Comparison of ENCODE assay signal across 2 cellular contexts in genomic region chr3:122978569-122978968, GRCh38.
TF ChIP-seq lines count a peak whose summit lies in the region.

No MANE protein-coding gene starts in this region.

TF ChIP-seq in SK-N-SH, 30 proteins besides CTCF, POLR2A, EP300 and RAD21 (continued from another document):
- no peak for TF ChIP-seq USF1 (IDR thresholded peaks at IDR 0.05; ENCODE audit: borderline replicate concordance, low read depth)
- no peak for TF ChIP-seq TCF12 (IDR thresholded peaks at IDR 0.05)

TF ChIP-seq in SK-N-SH treated with all-trans-retinoic acid at 6 μM for 48 hours, 23 proteins besides CTCF, POLR2A, EP300 and RAD21 (continued from another document):
- TF ChIP-seq CSRNP3 (CRISPR knock-in tag; IDR thresholded peaks at IDR 0.05) = no peak
- TF ChIP-seq ZNF565 (CRISPR knock-in tag; conservative IDR thresholded peaks at IDR 0.05; ENCODE audit: low read depth) = no peak
- no peak for TF ChIP-seq ZC3H10 (CRISPR knock-in tag; IDR thresholded peaks at IDR 0.05)
- TF ChIP-seq ISL1 (CRISPR knock-in tag; IDR thresholded peaks at IDR 0.05) = no peak
- TF ChIP-seq, protein P1, sequence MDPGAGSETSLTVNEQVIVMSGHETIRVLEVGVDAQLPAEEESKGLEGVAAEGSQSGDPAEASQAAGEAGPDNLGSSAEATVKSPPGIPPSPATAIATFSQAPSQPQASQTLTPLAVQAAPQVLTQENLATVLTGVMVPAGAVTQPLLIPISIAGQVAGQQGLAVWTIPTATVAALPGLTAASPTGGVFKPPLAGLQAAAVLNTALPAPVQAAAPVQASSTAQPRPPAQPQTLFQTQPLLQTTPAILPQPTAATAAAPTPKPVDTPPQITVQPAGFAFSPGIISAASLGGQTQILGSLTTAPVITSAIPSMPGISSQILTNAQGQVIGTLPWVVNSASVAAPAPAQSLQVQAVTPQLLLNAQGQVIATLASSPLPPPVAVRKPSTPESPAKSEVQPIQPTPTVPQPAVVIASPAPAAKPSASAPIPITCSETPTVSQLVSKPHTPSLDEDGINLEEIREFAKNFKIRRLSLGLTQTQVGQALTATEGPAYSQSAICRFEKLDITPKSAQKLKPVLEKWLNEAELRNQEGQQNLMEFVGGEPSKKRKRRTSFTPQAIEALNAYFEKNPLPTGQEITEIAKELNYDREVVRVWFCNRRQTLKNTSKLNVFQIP (CRISPR knock-in tag; IDR thresholded peaks at IDR 0.05; ENCODE audit: borderline replicate concordance, low read depth) = no peak
